In genomic region chr10:81920213-81920829, GRCh38 we compare ENCODE assay signal across 1 cellular context.
TF ChIP-seq lines count a peak whose summit lies in the region.

No MANE protein-coding gene starts in this region.

TF ChIP-seq in GM23338, 12 proteins besides CTCF, POLR2A, EP300 and RAD21 (continued from another document):
- TF ChIP-seq, protein P1, sequence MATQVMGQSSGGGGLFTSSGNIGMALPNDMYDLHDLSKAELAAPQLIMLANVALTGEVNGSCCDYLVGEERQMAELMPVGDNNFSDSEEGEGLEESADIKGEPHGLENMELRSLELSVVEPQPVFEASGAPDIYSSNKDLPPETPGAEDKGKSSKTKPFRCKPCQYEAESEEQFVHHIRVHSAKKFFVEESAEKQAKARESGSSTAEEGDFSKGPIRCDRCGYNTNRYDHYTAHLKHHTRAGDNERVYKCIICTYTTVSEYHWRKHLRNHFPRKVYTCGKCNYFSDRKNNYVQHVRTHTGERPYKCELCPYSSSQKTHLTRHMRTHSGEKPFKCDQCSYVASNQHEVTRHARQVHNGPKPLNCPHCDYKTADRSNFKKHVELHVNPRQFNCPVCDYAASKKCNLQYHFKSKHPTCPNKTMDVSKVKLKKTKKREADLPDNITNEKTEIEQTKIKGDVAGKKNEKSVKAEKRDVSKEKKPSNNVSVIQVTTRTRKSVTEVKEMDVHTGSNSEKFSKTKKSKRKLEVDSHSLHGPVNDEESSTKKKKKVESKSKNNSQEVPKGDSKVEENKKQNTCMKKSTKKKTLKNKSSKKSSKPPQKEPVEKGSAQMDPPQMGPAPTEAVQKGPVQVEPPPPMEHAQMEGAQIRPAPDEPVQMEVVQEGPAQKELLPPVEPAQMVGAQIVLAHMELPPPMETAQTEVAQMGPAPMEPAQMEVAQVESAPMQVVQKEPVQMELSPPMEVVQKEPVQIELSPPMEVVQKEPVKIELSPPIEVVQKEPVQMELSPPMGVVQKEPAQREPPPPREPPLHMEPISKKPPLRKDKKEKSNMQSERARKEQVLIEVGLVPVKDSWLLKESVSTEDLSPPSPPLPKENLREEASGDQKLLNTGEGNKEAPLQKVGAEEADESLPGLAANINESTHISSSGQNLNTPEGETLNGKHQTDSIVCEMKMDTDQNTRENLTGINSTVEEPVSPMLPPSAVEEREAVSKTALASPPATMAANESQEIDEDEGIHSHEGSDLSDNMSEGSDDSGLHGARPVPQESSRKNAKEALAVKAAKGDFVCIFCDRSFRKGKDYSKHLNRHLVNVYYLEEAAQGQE (IDR thresholded peaks at IDR 0.05; ENCODE audit: unreplicated experiment) = no peak
- no peak for TF ChIP-seq JUNB (IDR thresholded peaks at IDR 0.05; ENCODE audit: unreplicated experiment)
- no peak for TF ChIP-seq EZH2 (IDR thresholded peaks at IDR 0.05; ENCODE audit: low read depth, unreplicated experiment)
- no peak for TF ChIP-seq EZH2phosphoT487 (IDR thresholded peaks at IDR 0.05; ENCODE audit: unreplicated experiment)
- no peak for TF ChIP-seq ZNF331 (CRISPR knock-in tag; IDR thresholded peaks at IDR 0.05; ENCODE audit: low read depth)
- TF ChIP-seq ZNF114 (CRISPR knock-in tag; IDR thresholded peaks at IDR 0.05) = no peak
- TF ChIP-seq NANOG (IDR thresholded peaks at IDR 0.05; ENCODE audit: borderline replicate concordance) = no peak
- TF ChIP-seq, protein P2, sequence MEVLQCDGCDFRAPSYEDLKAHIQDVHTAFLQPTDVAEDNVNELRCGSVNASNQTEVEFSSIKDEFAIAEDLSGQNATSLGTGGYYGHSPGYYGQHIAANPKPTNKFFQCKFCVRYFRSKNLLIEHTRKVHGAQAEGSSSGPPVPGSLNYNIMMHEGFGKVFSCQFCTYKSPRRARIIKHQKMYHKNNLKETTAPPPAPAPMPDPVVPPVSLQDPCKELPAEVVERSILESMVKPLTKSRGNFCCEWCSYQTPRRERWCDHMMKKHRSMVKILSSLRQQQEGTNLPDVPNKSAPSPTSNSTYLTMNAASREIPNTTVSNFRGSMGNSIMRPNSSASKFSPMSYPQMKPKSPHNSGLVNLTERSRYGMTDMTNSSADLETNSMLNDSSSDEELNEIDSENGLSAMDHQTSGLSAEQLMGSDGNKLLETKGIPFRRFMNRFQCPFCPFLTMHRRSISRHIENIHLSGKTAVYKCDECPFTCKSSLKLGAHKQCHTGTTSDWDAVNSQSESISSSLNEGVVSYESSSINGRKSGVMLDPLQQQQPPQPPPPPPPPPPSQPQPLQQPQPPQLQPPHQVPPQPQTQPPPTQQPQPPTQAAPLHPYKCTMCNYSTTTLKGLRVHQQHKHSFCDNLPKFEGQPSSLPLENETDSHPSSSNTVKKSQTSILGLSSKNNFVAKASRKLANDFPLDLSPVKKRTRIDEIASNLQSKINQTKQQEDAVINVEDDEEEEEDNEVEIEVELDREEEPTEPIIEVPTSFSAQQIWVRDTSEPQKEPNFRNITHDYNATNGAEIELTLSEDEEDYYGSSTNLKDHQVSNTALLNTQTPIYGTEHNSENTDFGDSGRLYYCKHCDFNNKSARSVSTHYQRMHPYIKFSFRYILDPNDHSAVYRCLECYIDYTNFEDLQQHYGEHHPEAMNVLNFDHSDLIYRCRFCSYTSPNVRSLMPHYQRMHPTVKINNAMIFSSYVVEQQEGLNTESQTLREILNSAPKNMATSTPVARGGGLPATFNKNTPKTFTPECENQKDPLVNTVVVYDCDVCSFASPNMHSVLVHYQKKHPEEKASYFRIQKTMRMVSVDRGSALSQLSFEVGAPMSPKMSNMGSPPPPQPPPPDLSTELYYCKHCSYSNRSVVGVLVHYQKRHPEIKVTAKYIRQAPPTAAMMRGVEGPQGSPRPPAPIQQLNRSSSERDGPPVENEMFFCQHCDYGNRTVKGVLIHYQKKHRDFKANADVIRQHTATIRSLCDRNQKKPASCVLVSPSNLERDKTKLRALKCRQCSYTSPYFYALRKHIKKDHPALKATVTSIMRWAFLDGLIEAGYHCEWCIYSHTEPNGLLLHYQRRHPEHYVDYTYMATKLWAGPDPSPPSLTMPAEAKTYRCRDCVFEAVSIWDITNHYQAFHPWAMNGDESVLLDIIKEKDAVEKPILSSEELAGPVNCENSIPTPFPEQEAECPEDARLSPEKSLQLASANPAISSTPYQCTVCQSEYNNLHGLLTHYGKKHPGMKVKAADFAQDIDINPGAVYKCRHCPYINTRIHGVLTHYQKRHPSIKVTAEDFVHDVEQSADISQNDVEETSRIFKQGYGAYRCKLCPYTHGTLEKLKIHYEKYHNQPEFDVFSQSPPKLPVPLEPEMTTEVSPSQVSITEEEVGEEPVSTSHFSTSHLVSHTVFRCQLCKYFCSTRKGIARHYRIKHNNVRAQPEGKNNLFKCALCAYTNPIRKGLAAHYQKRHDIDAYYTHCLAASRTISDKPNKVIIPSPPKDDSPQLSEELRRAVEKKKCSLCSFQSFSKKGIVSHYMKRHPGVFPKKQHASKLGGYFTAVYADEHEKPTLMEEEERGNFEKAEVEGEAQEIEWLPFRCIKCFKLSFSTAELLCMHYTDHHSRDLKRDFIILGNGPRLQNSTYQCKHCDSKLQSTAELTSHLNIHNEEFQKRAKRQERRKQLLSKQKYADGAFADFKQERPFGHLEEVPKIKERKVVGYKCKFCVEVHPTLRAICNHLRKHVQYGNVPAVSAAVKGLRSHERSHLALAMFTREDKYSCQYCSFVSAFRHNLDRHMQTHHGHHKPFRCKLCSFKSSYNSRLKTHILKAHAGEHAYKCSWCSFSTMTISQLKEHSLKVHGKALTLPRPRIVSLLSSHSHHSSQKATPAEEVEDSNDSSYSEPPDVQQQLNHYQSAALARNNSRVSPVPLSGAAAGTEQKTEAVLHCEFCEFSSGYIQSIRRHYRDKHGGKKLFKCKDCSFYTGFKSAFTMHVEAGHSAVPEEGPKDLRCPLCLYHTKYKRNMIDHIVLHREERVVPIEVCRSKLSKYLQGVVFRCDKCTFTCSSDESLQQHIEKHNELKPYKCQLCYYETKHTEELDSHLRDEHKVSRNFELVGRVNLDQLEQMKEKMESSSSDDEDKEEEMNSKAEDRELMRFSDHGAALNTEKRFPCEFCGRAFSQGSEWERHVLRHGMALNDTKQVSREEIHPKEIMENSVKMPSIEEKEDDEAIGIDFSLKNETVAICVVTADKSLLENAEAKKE (CRISPR knock-in tag; IDR thresholded peaks at IDR 0.05) = no peak
- no peak for TF ChIP-seq STAT1 (IDR thresholded peaks at IDR 0.05; ENCODE audit: unreplicated experiment)
